Comparison of ENCODE assay signal across 11 cellular contexts in genomic region chr12:74015118-74015517, GRCh38.
"Had no signal": no experiment of that assay in that cellular context is flagged by ENCODE, and none has a peak within 500 bp of the region (broad histone marks: within the 10 kb centered on the region; RNA-seq: fewer than 3 reads in every experiment).

No MANE protein-coding gene starts in this region.

- H3K4me3 ChIP-seq: GM23248, GM23338, HAP-1 had no signal

- FAIRE-seq: H1, H54 had no signal

- H3K36me3 ChIP-seq: HAP-1 had no signal

- ATAC-seq: GM23338, HCT116 had no signal

- H3K4me2 ChIP-seq: GM23338 had no signal

- H3K27ac ChIP-seq: GM23248 had no signal

- H3K9me3 ChIP-seq: HAP-1 had no signal

- H3K9ac ChIP-seq: GM23248 had no signal

- DNase-seq: GM23248, GOT3, H7, H9, HCEC 1CT, HFFc6 had no signal
